Comparison of ENCODE assay signal across 9 cellular contexts in the genomic region with DNA sequence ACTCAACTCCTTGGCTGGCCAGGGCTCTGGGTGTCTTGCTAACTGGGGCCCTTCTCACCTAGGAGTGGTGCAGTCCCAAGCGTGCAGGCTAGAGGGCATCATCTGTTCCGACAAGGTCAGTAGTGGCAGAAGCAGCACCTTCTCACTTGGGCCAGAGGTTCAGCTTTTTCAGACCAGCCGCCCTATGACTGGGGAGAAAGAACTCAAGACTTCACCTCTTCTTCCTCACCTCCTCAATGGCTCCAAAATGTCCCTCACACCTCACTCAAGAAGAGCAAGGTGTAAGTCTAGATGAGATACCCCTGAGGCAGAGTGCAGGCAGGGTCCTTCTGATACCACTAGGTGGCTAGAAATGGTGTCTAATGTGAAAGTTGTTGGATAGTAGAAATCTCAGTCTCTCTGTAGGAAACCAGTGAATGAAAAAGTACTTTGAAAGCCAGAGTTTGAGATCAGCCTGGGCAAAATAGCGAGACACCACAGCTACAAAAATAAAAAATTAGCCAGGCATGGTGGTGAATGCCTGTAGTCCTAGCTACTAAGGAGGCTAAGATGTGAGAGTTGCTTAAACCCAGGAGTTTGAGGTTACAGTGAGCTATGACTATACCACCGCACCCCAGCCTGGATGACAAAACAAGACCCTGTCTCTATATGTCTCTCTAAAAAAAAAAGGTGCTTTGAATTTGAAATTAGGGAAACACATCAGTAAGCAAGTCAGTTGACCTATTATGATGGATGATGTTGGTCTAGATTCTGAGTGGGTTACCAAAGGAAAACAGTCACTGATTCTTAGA.
DNase-seq lines count a peak whose midpoint lies in the region; FAIRE-seq and TF ChIP-seq lines count a peak whose summit lies in the region.
"Had no signal": no experiment of that assay in that cellular context is flagged by ENCODE, and none has a peak within 500 bp of the region (broad histone marks: within the 10 kb centered on the region; RNA-seq: fewer than 3 reads in every experiment).

No MANE protein-coding gene starts in this region.

- H3K4me3 ChIP-seq in AG09309 (ENCODE audit: control insufficient read depth, low read depth, low read length) (no peak overlapping the region), GM12864 (ENCODE audit: low read depth, low read length) (no peak overlapping the region), fibroblast of mammary gland (ENCODE audit: control insufficient read depth, low read depth, low read length) (no peak overlapping the region), coronary artery (no peak overlapping the region)

- H3K27ac ChIP-seq in coronary artery: no peak overlapping the region

- DNase-seq in AG09309 (ENCODE audit: low read depth) (no peak), GM12864 (ENCODE audit: low read depth) (no peak), RPMI8226 (peak; percentile 55), fibroblast of mammary gland (ENCODE audit: low read depth) (no peak), coronary artery (ENCODE audit: low spot score) (no peak), kidney glomerular epithelial cell (lab: John Stamatoyannopoulos, UW) (no peak), HTR-8/SVneo (ENCODE audit: insufficient read length, low spot score) (no peak)
- no peak for DNase-seq in stimulated activated CD4-positive, alpha-beta T cell treated with anti-CD3 and anti-CD28 coated beads, Interleukin-4, amount 100 ng/mL, for 1 hour

- TF ChIP-seq CTCF in AG09309 (IDR thresholded peaks at IDR 0.05; ENCODE audit: control insufficient read depth, insufficient read depth, low read depth, low read length, missing control alignments) (peak; percentile 41), GM12864 (IDR thresholded peaks at IDR 0.05; ENCODE audit: low read depth, low read length, missing control alignments) (peak; percentile 56), fibroblast of mammary gland (conservative IDR thresholded peaks at IDR 0.05; ENCODE audit: control insufficient read depth, insufficient read depth, low read depth, low read length) (peak; percentile 39), coronary artery (IDR thresholded peaks at IDR 0.05) (no peak)

- FAIRE-seq in HTR-8/SVneo (lab: Jason Lieb, UNC): no peak
- FAIRE-seq: keratinocyte had no signal
